Comparison of ENCODE assay signal across 23 cellular contexts in genomic region chr4:180578175-180578574, GRCh38.
"Had no signal": no experiment of that assay in that cellular context is flagged by ENCODE, and none has a peak within 500 bp of the region (broad histone marks: within the 10 kb centered on the region; RNA-seq: fewer than 3 reads in every experiment).

No MANE protein-coding gene starts in this region.

- H3K9me3 Mint-ChIP-seq: endodermal cell, neural progenitor cell had no signal

- FAIRE-seq: endothelial cell of umbilical vein, kidney had no signal

- DNase-seq: effector CD4-positive, alpha-beta T cell; endodermal cell; erythroblast; foreskin keratinocyte; head of caudate nucleus; kidney; left cardiac atrium; left ventricle myocardium inferior; lower lobe of right lung; midbrain; nucleus accumbens; ovary; right cardiac atrium; stimulated activated CD4-positive, alpha-beta T cell treated with anti-CD3 and anti-CD28 coated beads, Interleukin-2, amount 100 ng/mL, for 48 hours; stimulated activated naive CD4-positive, alpha-beta T cell treated with Interleukin-2 at 50 U/mL for 16 hours; trophoblast cell had no signal

- H3K27ac Mint-ChIP-seq: endodermal cell; memory B cell; natural killer cell treated with Interleukin-12 subunit alpha and Interleukin-12 subunit beta and Interleukin-15 and Interleukin-18, amount 100 ng/mL, for 72 hours; neural progenitor cell; progenitor cell of endocrine pancreas had no signal

- H3K4me3 Mint-ChIP-seq: endodermal cell; memory B cell; natural killer cell treated with Interleukin-12 subunit alpha and Interleukin-12 subunit beta and Interleukin-15 and Interleukin-18, amount 100 ng/mL, for 72 hours; neural progenitor cell had no signal

- H3K27me3 ChIP-seq: foreskin keratinocyte, hepatocyte, neural progenitor cell, ovary had no signal

- ATAC-seq: foreskin keratinocyte; left cardiac atrium; lower lobe of right lung; natural killer cell treated with Interleukin-12 subunit alpha and Interleukin-12 subunit beta and Interleukin-15 and Interleukin-18, amount 100 ng/mL, for 72 hours; right cardiac atrium had no signal

- H3K4me1 ChIP-seq: foreskin keratinocyte, left ventricle myocardium inferior, lower lobe of right lung, neural progenitor cell had no signal

- H3K27me3 Mint-ChIP-seq: memory B cell; natural killer cell treated with Interleukin-12 subunit alpha and Interleukin-12 subunit beta and Interleukin-15 and Interleukin-18, amount 100 ng/mL, for 72 hours had no signal

- H3K36me3 ChIP-seq: left ventricle myocardium inferior, lower lobe of right lung, neural progenitor cell, ovary had no signal

- H3K4me1 Mint-ChIP-seq: memory B cell had no signal

- H3K27ac ChIP-seq: foreskin keratinocyte, hepatocyte, left ventricle myocardium inferior, lower lobe of right lung, neural progenitor cell, ovary had no signal

- H3K36me3 Mint-ChIP-seq: memory B cell; natural killer cell treated with Interleukin-12 subunit alpha and Interleukin-12 subunit beta and Interleukin-15 and Interleukin-18, amount 100 ng/mL, for 72 hours; neural progenitor cell had no signal

- H3K9me3 ChIP-seq: left ventricle myocardium inferior, lower lobe of right lung, ovary had no signal

- H3K4me3 ChIP-seq: hepatocyte, left ventricle myocardium inferior, lower lobe of right lung, neural progenitor cell, ovary, smooth muscle cell had no signal
